Comparison of ENCODE assay signal across 8 cellular contexts in the genomic region with DNA sequence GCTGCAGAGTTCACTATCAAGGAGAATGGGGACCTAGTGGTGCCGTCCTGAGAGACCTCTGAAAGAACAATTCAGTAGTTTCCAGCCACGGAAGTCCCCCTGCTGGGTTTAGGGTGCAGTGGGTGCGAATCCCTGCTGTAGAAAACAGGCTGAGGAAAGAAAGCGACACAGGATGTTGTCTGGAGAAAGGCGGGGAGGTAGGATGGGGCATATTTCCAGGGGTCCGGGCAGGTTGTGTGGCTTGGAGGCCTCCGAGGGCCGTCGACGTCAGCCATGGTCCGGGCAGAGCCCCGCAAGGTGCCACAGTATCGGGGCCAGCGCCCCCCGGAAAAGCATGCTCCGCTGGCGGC. TPM values are rescaled to one million over a fixed set of nuclear protein-coding genes. Genes with fewer than 3 reads are reported as not detected.
DNase-seq lines count a peak whose midpoint lies in the region; ATAC-seq and TF ChIP-seq lines count a peak whose summit lies in the region.

No MANE protein-coding gene starts in this region.

- intact Hi-C loops in adrenal gland (cut with DNase I) (loop anchor here in 1 of 2 donors (10.0 kb wide), 1 partner anchor 96 kb away; a partner anchor contains a TSS), spleen (cut with DNase I; ENCODE audit: low total_unique reads) (no loop called here)

- H3K4me3 ChIP-seq in SJCRH30 (peak overlapping the region; percentile 71), adrenal gland (peak overlapping the region in 3 of 4 donors; percentile 1 to 91 (median 68)), iPS DF 6.9 (ENCODE audit: low read length) (peak overlapping the region; percentile 69), spleen (peak overlapping the region; percentile 52 to 89 (median 66))

- no peak for TF ChIP-seq POLR2A in adrenal gland (IDR thresholded peaks at IDR 0.05)
- TF ChIP-seq POLR2A in spleen (IDR thresholded peaks at IDR 0.05), result no peak

- ATAC-seq in HG02973 (IDR thresholded peaks at IDR 0.05; ENCODE audit: unreplicated experiment), result peak; percentile 6

- H3K27me3 ChIP-seq in SJCRH30 (no peaks in the 10 kb centered on the region), adrenal gland (no peaks in the 10 kb centered on the region), iPS DF 6.9 (ENCODE audit: control insufficient read depth, insufficient read depth, low read length) (no peaks in the 10 kb centered on the region), spleen (replicated peaks in 1 of 7) (no peaks in the 10 kb centered on the region)

- peak in 2 of 6 experiments; percentile 7 to 14 for TF ChIP-seq CTCF in adrenal gland (IDR thresholded peaks at IDR 0.05)
- TF ChIP-seq CTCF in spleen (IDR thresholded peaks at IDR 0.05 in 8 of 11, conservative IDR thresholded peaks at IDR 0.05 in 3 of 11), result peak in 2 of 11 experiments; percentile 18 to 34

- H3K27ac ChIP-seq in SJCRH30 (peak overlapping the region; percentile 97), adrenal gland (peak overlapping the region in 4 of 5 donors; percentile 93 to 98 (median 98)), iPS DF 6.9 (ENCODE audit: low read length) (no peak overlapping the region), spleen (peak overlapping the region; percentile 95 to 100 (median 99))

- no peaks in the 10 kb centered on the region for H3K9me3 ChIP-seq in SJCRH30 (replicated peaks)
- no peaks in the 10 kb centered on the region for H3K9me3 ChIP-seq in adrenal gland (replicated peaks in 1 of 3)
- no peaks in the 10 kb centered on the region for H3K9me3 ChIP-seq in iPS DF 6.9 (ENCODE audit: control insufficient read depth, insufficient read depth, low read length)
- no peaks in the 10 kb centered on the region for H3K9me3 ChIP-seq in spleen

- DNase-seq in activated gamma-delta T cell treated with Interleukin-2 at 50 U/mL for 16 hours, result peak; percentile 53
- no peak for DNase-seq in activated gamma-delta T cell (lab: John Stamatoyannopoulos, UW)
- peak; percentile 35 to 48 for DNase-seq in SJCRH30
- DNase-seq in adrenal gland, result peak in 4 of 7 donors; percentile 31 to 72 (median 52)
- DNase-seq in iPS DF 6.9 (ENCODE audit: low read depth, low spot score), result no peak
- DNase-seq in spleen, result no peak
- DNase-seq in NCI-H1105 (lab: John Stamatoyannopoulos, UW), result no peak

- 1 to 3% (median 2%) methylated on average over 4 to 17 of the region's 17 CpGs for WGBS in adrenal gland, 4 donors
- no CpG with 5 or more reads among the region's 17 CpGs for WGBS in iPS DF 6.9 (ENCODE audit: insufficient coverage, insufficient read length)
- WGBS in spleen, 5 donors, result 0 to 1% (median 1%) methylated on average over 14 to 17 of the region's 17 CpGs

- no peaks in the 10 kb centered on the region for H3K4me1 ChIP-seq in SJCRH30
- peaks cover 7 to 25% of the 10 kb centered on the region in 2 donors for H3K4me1 ChIP-seq in adrenal gland (replicated peaks in 1 of 2)
- H3K4me1 ChIP-seq in iPS DF 6.9 (ENCODE audit: control insufficient read depth, insufficient read depth, low read length), result no peaks in the 10 kb centered on the region
- H3K4me1 ChIP-seq in spleen, result peaks cover 32 to 84% (median 59%) of the 10 kb centered on the region in 6 donors

- H3K36me3 ChIP-seq in SJCRH30 (no peaks in the 10 kb centered on the region), adrenal gland (replicated peaks in 1 of 2) (no peaks in the 10 kb centered on the region), iPS DF 6.9 (ENCODE audit: control insufficient read depth, insufficient read depth, low read length) (no peaks in the 10 kb centered on the region), spleen (no peaks in the 10 kb centered on the region)

RNA-seq across cellular contexts. Expression of a gene that starts 0.8 kb away (rescaled TPM):
- 37.5 and 37.9 TPM in 2 replicates for total RNA-seq in SJCRH30 (2014; rRNA removed; shearing (Covaris generic))
- 10 to 100 TPM; 24.8 to 77.8 (median 42.1) TPM for total RNA-seq in adrenal gland
- 10 to 100 TPM in 1 of 3 donors, 1 to 10 TPM in 2; 3.2 to 29.7 (median 7.2) TPM for polyA plus RNA-seq in adrenal gland
- total RNA-seq in spleen, result 10 to 100 TPM; 70.2 to 94.7 (median 83.9) TPM
- polyA plus RNA-seq in spleen, result 1 to 10 TPM; 8.4 to 9.8 (median 8.6) TPM

Comparison
In these comparisons a context has a peak if more than half of its experiments do, and no peak if none do; other contexts are left out.
1. DNase-seq: peak in activated gamma-delta T cell treated with Interleukin-2 at 50 U/mL for 16 hours (single experiment), SJCRH30 (2 of 2) and adrenal gland (4 of 7); none in activated gamma-delta T cell (single experiment), iPS DF 6.9 (single experiment), spleen (single experiment) and NCI-H1105 (single experiment).
2. Peak in every context shown above with its lines, with median percentiles within 50 percentile points of each other: H3K4me3 ChIP-seq.